ENCODE assay signal across 1 cellular context in the genomic region with DNA sequence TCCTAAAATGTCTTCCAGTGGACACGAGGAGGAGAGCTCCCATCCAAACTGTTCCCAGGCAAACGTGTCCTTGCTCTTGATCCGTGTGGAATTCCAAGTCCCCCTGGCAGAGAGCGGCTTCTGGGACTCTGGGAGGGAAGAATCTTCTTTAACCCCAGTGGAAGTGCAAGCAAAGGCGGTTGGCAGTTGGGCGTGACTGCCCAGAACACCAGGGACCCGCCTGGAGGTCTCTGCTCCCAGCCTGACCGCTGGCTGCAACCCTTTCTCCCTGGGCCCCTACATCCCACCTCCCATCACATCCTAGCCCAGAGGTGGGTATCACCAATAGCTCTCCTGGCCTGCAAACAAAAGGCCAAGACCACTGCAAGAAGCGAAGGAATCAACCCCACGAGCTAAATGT.
TF ChIP-seq lines count a peak whose summit lies in the region.

No MANE protein-coding gene starts in this region.

TF ChIP-seq in A549, 52 proteins besides CTCF, POLR2A, EP300 and RAD21:
- TF ChIP-seq CBX2 (IDR thresholded peaks at IDR 0.05; ENCODE audit: borderline replicate concordance, low read depth) (no peak), JUNB (IDR thresholded peaks at IDR 0.05) (no peak), HOXA7 (CRISPR knock-in tag; IDR thresholded peaks at IDR 0.05) (no peak), NR3C1 (IDR thresholded peaks at IDR 0.05) (no peak), HMGXB4 (CRISPR knock-in tag; IDR thresholded peaks at IDR 0.05; ENCODE audit: borderline replicate concordance) (no peak), SREBF2 (IDR thresholded peaks at IDR 0.05) (no peak), POLR2AphosphoS2 (conservative IDR thresholded peaks at IDR 0.05; ENCODE audit: low read length) (no peak), FOSL2 (IDR thresholded peaks at IDR 0.05) (no peak), FOSL2 (CRISPR knock-in tag; IDR thresholded peaks at IDR 0.05) (no peak), JUN (IDR thresholded peaks at IDR 0.05) (no peak), ZSCAN20 (CRISPR knock-in tag; IDR thresholded peaks at IDR 0.05) (no peak), PHF8 (IDR thresholded peaks at IDR 0.05; ENCODE audit: borderline replicate concordance, low read depth) (no peak), MAFK (IDR thresholded peaks at IDR 0.05; ENCODE audit: partially characterized antibody) (no peak), ESRRA (IDR thresholded peaks at IDR 0.05; ENCODE audit: borderline replicate concordance, low read length) (no peak), FOXS1 (CRISPR knock-in tag; IDR thresholded peaks at IDR 0.05) (no peak), TFCP2L1 (CRISPR knock-in tag; IDR thresholded peaks at IDR 0.05) (no peak), HOXB5 (CRISPR knock-in tag; IDR thresholded peaks at IDR 0.05) (no peak)
- TF ChIP-seq, protein P1, sequence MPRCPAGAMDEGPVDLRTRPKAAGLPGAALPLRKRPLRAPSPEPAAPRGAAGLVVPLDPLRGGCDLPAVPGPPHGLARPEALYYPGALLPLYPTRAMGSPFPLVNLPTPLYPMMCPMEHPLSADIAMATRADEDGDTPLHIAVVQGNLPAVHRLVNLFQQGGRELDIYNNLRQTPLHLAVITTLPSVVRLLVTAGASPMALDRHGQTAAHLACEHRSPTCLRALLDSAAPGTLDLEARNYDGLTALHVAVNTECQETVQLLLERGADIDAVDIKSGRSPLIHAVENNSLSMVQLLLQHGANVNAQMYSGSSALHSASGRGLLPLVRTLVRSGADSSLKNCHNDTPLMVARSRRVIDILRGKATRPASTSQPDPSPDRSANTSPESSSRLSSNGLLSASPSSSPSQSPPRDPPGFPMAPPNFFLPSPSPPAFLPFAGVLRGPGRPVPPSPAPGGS (IDR thresholded peaks at IDR 0.05) = no peak
TF ChIP-seq in A549: peak in this region for 0.
